ENCODE assay signal across 38 cellular contexts in the genomic region with DNA sequence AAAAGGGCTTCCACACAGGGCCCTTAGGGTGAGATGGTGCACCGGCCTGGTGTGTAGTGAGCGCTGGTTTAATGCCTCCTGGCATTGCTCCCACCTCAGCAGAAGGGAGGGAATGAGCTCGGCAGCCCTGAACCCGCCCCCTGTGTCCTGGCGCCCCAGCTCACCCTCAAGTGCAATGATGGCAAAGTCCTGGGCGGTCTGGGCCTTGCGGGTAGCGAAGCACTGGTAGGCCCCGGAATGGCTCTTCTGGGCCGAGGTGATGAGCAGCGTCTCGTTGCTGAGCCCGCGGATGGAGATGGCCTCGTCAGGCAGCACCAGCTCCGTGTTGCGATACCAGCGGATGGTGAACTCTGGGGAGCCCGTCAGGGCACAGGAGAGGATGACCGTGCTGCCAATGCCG.
"Had no signal": no experiment of that assay in that cellular context is flagged by ENCODE, and none has a peak within 500 bp of the region (broad histone marks: within the 10 kb centered on the region; RNA-seq: fewer than 3 reads in every experiment).

No MANE protein-coding gene starts in this region.

- H3K4me3 Mint-ChIP-seq: activated CD4-positive, alpha-beta memory T cell treated with anti-CD3 and anti-CD28 coated beads, Interleukin-2, amount 10 ng/mL, durations not matched to agents 7 days and 5 days; activated CD4-positive, alpha-beta T cell treated with anti-CD3 and anti-CD28 coated beads for 36 hours; activated CD4-positive, alpha-beta T cell treated with anti-CD3 and anti-CD28 coated beads, Interleukin-2, amount 10 ng/mL, durations not matched to agents 7 days and 5 days; activated CD8-positive, alpha-beta memory T cell treated with anti-CD3 and anti-CD28 coated beads, Interleukin-2, amount 10 ng/mL, durations not matched to agents 7 days and 5 days; activated CD8-positive, alpha-beta T cell treated with anti-CD3 and anti-CD28 coated beads, Interleukin-2, amount 10 ng/mL, durations not matched to agents 7 days and 5 days; activated naive CD4-positive, alpha-beta T cell treated with anti-CD3 and anti-CD28 coated beads, Interleukin-2, amount 10 ng/mL, durations not matched to agents 7 days and 5 days; activated naive CD4-positive, alpha-beta T cell treated with anti-CD3 and anti-CD28 coated beads, Interleukin-2, amount 50 U/mL, for 24 hours; activated naive CD8-positive, alpha-beta T cell; activated naive CD8-positive, alpha-beta T cell treated with anti-CD3 and anti-CD28 coated beads, Interleukin-2, amount 10 ng/mL, durations not matched to agents 7 days and 5 days; activated naive CD8-positive, alpha-beta T cell treated with anti-CD3 and anti-CD28 coated beads, Interleukin-2, amount 50 U/mL, for 24 hours; activated T-cell treated with anti-CD3 and anti-CD28 coated beads, Interleukin-2, amount 50 U/mL, for 24 hours; brain; central memory CD8-positive, alpha-beta T cell; T-helper 1 cell treated with Interleukin-12 subunit alpha and Interleukin-12 subunit beta and Interleukin-4 antibody, amounts not matched to agents 30 μg/mL and 1 μg/mL, for 36 hours; T-helper 2 cell treated with Interferon-gamma antibody and Interleukin-4, amounts not matched to agents 5 μg/mL and 100 μg/mL, for 36 hours; WTC11 had no signal

- H3K27ac Mint-ChIP-seq: activated CD4-positive, alpha-beta memory T cell treated with anti-CD3 and anti-CD28 coated beads, Interleukin-2, amount 10 ng/mL, durations not matched to agents 7 days and 5 days; activated CD4-positive, alpha-beta T cell treated with anti-CD3 and anti-CD28 coated beads for 36 hours; activated CD4-positive, alpha-beta T cell treated with anti-CD3 and anti-CD28 coated beads, Interleukin-2, amount 10 ng/mL, durations not matched to agents 7 days and 5 days; activated CD8-positive, alpha-beta memory T cell treated with anti-CD3 and anti-CD28 coated beads, Interleukin-2, amount 10 ng/mL, durations not matched to agents 7 days and 5 days; activated CD8-positive, alpha-beta T cell treated with anti-CD3 and anti-CD28 coated beads, Interleukin-2, amount 10 ng/mL, durations not matched to agents 7 days and 5 days; activated naive CD4-positive, alpha-beta T cell treated with anti-CD3 and anti-CD28 coated beads, Interleukin-2, amount 10 ng/mL, durations not matched to agents 7 days and 5 days; activated naive CD4-positive, alpha-beta T cell treated with anti-CD3 and anti-CD28 coated beads, Interleukin-2, amount 50 U/mL, for 24 hours; activated naive CD8-positive, alpha-beta T cell; activated naive CD8-positive, alpha-beta T cell treated with anti-CD3 and anti-CD28 coated beads, Interleukin-2, amount 10 ng/mL, durations not matched to agents 7 days and 5 days; activated naive CD8-positive, alpha-beta T cell treated with anti-CD3 and anti-CD28 coated beads, Interleukin-2, amount 50 U/mL, for 24 hours; activated T-cell treated with anti-CD3 and anti-CD28 coated beads, Interleukin-2, amount 50 U/mL, for 24 hours; activated T-helper 2 cell treated with anti-CD3 and anti-CD28 coated beads, Interferon-gamma antibody, Interleukin-2, Interleukin-4, amounts not matched to agents 10 μg/mL and 5 μg/mL and 100 μg/mL, durations not matched to agents 14 hours and 24 hours and 36 hours; T-helper 1 cell treated with Interleukin-12 subunit alpha and Interleukin-12 subunit beta and Interleukin-4 antibody, amounts not matched to agents 30 μg/mL and 1 μg/mL, for 36 hours; T-helper 2 cell treated with Interferon-gamma antibody and Interleukin-4, amounts not matched to agents 5 μg/mL and 100 μg/mL, for 36 hours; WTC11 had no signal

- H3K4me3 ChIP-seq: ascending aorta, cardiac muscle cell had no signal

- H3K9me3 ChIP-seq: ascending aorta had no signal

- H3K27ac ChIP-seq: ascending aorta, cardiac muscle cell, WERI-Rb-1 had no signal

- H3K27me3 ChIP-seq: ascending aorta, cardiac muscle cell had no signal

- H3K27me3 Mint-ChIP-seq: activated CD4-positive, alpha-beta memory T cell treated with anti-CD3 and anti-CD28 coated beads, Interleukin-2, amount 10 ng/mL, durations not matched to agents 7 days and 5 days; activated CD4-positive, alpha-beta T cell treated with anti-CD3 and anti-CD28 coated beads for 36 hours; activated CD4-positive, alpha-beta T cell treated with anti-CD3 and anti-CD28 coated beads, Interleukin-2, amount 10 ng/mL, durations not matched to agents 7 days and 5 days; activated CD8-positive, alpha-beta memory T cell treated with anti-CD3 and anti-CD28 coated beads, Interleukin-2, amount 10 ng/mL, durations not matched to agents 7 days and 5 days; activated naive CD4-positive, alpha-beta T cell treated with anti-CD3 and anti-CD28 coated beads, Interleukin-2, amount 10 ng/mL, durations not matched to agents 7 days and 5 days; activated naive CD4-positive, alpha-beta T cell treated with anti-CD3 and anti-CD28 coated beads, Interleukin-2, amount 50 U/mL, for 24 hours; activated naive CD8-positive, alpha-beta T cell; activated naive CD8-positive, alpha-beta T cell treated with anti-CD3 and anti-CD28 coated beads, Interleukin-2, amount 10 ng/mL, durations not matched to agents 7 days and 5 days; activated T-cell treated with anti-CD3 and anti-CD28 coated beads, Interleukin-2, amount 50 U/mL, for 24 hours; brain had no signal

- FAIRE-seq: bronchial epithelial cell, TTC549 had no signal

- DNase-seq: activated CD4-positive, alpha-beta memory T cell treated with anti-CD3 and anti-CD28 coated beads, Interleukin-2, amount 10 ng/mL, durations not matched to agents 7 days and 5 days; activated CD4-positive, alpha-beta T cell treated with anti-CD3 and anti-CD28 coated beads for 1 hour; activated CD4-positive, alpha-beta T cell treated with anti-CD3 and anti-CD28 coated beads for 36 hours; activated CD4-positive, alpha-beta T cell treated with anti-CD3 and anti-CD28 coated beads for 48 hours; activated CD4-positive, alpha-beta T cell treated with anti-CD3 and anti-CD28 coated beads, Interleukin-2, amount 10 ng/mL, durations not matched to agents 7 days and 5 days; activated CD4-positive, alpha-beta T cell treated with anti-CD3 and anti-CD28 coated beads, Interleukin-2, amount 50 U/mL, for 48 hours; activated CD4-positive, CD25-positive, alpha-beta regulatory T cell; activated CD8-positive, alpha-beta memory T cell treated with anti-CD3 and anti-CD28 coated beads for 24 hours; activated CD8-positive, alpha-beta memory T cell treated with anti-CD3 and anti-CD28 coated beads, Interleukin-2, amount 10 ng/mL, durations not matched to agents 7 days and 5 days; activated CD8-positive, alpha-beta memory T cell treated with anti-CD3 and anti-CD28 coated beads, Interleukin-2, amount 50 U/mL, for 48 hours; activated CD8-positive, alpha-beta T cell treated with anti-CD3 and anti-CD28 coated beads, Interleukin-2, amount 10 ng/mL, durations not matched to agents 7 days and 5 days; activated effector memory CD4-positive, alpha-beta T cell treated with Interleukin-2 at 50 U/mL for 16 hours; activated gamma-delta T cell; activated naive CD4-positive, alpha-beta T cell treated with anti-CD3 and anti-CD28 coated beads, Interleukin-2, amount 10 ng/mL, durations not matched to agents 7 days and 5 days; activated naive CD4-positive, alpha-beta T cell treated with Interleukin-2 at 50 U/mL for 16 hours; activated naive CD8-positive, alpha-beta T cell treated with anti-CD3 and anti-CD28 coated beads, Interleukin-2, amount 10 ng/mL, durations not matched to agents 7 days and 5 days; activated naive CD8-positive, alpha-beta T cell treated with anti-CD3 and anti-CD28 coated beads, Interleukin-2, amount 50 U/mL, for 24 hours; activated T-cell treated with anti-CD3 and anti-CD28 coated beads, Interleukin-2, amount 50 U/mL, for 24 hours; activated T-cell treated with anti-CD3 and anti-CD28 coated beads, Interleukin-2, amount 50 U/mL, for 48 hours; amygdala; anterior cingulate cortex; caudate nucleus; cerebellar nuclear complex; T-helper 2 cell; T-helper 9 cell; WERI-Rb-1 had no signal

- H3K36me3 Mint-ChIP-seq: activated CD8-positive, alpha-beta memory T cell treated with anti-CD3 and anti-CD28 coated beads, Interleukin-2, amount 10 ng/mL, durations not matched to agents 7 days and 5 days; activated naive CD4-positive, alpha-beta T cell treated with anti-CD3 and anti-CD28 coated beads, Interleukin-2, amount 10 ng/mL, durations not matched to agents 7 days and 5 days; activated naive CD4-positive, alpha-beta T cell treated with anti-CD3 and anti-CD28 coated beads, Interleukin-2, amount 50 U/mL, for 24 hours; activated naive CD8-positive, alpha-beta T cell; activated naive CD8-positive, alpha-beta T cell treated with anti-CD3 and anti-CD28 coated beads, Interleukin-2, amount 10 ng/mL, durations not matched to agents 7 days and 5 days; WTC11 had no signal

- H3K4me1 ChIP-seq: ascending aorta had no signal

- H3K36me3 ChIP-seq: ascending aorta, cardiac muscle cell, WERI-Rb-1 had no signal

- H3K4me1 Mint-ChIP-seq: activated CD4-positive, alpha-beta memory T cell treated with anti-CD3 and anti-CD28 coated beads, Interleukin-2, amount 10 ng/mL, durations not matched to agents 7 days and 5 days; activated CD4-positive, alpha-beta T cell treated with anti-CD3 and anti-CD28 coated beads for 36 hours; activated CD4-positive, alpha-beta T cell treated with anti-CD3 and anti-CD28 coated beads, Interleukin-2, amount 10 ng/mL, durations not matched to agents 7 days and 5 days; activated CD8-positive, alpha-beta memory T cell treated with anti-CD3 and anti-CD28 coated beads, Interleukin-2, amount 10 ng/mL, durations not matched to agents 7 days and 5 days; activated naive CD4-positive, alpha-beta T cell treated with anti-CD3 and anti-CD28 coated beads, Interleukin-2, amount 10 ng/mL, durations not matched to agents 7 days and 5 days; activated naive CD4-positive, alpha-beta T cell treated with anti-CD3 and anti-CD28 coated beads, Interleukin-2, amount 50 U/mL, for 24 hours; activated naive CD8-positive, alpha-beta T cell treated with anti-CD3 and anti-CD28 coated beads, Interleukin-2, amount 10 ng/mL, durations not matched to agents 7 days and 5 days; activated naive CD8-positive, alpha-beta T cell treated with anti-CD3 and anti-CD28 coated beads, Interleukin-2, amount 50 U/mL, for 24 hours; central memory CD8-positive, alpha-beta T cell had no signal

- H3K9me3 Mint-ChIP-seq: activated CD4-positive, alpha-beta memory T cell treated with anti-CD3 and anti-CD28 coated beads, Interleukin-2, amount 10 ng/mL, durations not matched to agents 7 days and 5 days; activated CD4-positive, alpha-beta T cell treated with anti-CD3 and anti-CD28 coated beads, Interleukin-2, amount 10 ng/mL, durations not matched to agents 7 days and 5 days; activated naive CD4-positive, alpha-beta T cell treated with anti-CD3 and anti-CD28 coated beads, Interleukin-2, amount 10 ng/mL, durations not matched to agents 7 days and 5 days; activated naive CD4-positive, alpha-beta T cell treated with anti-CD3 and anti-CD28 coated beads, Interleukin-2, amount 50 U/mL, for 24 hours; activated naive CD8-positive, alpha-beta T cell treated with anti-CD3 and anti-CD28 coated beads, Interleukin-2, amount 10 ng/mL, durations not matched to agents 7 days and 5 days; activated naive CD8-positive, alpha-beta T cell treated with anti-CD3 and anti-CD28 coated beads, Interleukin-2, amount 50 U/mL, for 24 hours; activated T-cell treated with anti-CD3 and anti-CD28 coated beads, Interleukin-2, amount 50 U/mL, for 24 hours; activated T-helper 2 cell treated with anti-CD3 and anti-CD28 coated beads, Interferon-gamma antibody, Interleukin-2, Interleukin-4, amounts not matched to agents 10 μg/mL and 5 μg/mL and 100 μg/mL, durations not matched to agents 14 hours and 24 hours and 36 hours; central memory CD8-positive, alpha-beta T cell; T-helper 1 cell treated with Interleukin-12 subunit alpha and Interleukin-12 subunit beta and Interleukin-4 antibody, amounts not matched to agents 30 μg/mL and 1 μg/mL, for 36 hours; T-helper 2 cell treated with Interferon-gamma antibody and Interleukin-4, amounts not matched to agents 5 μg/mL and 100 μg/mL, for 36 hours; WTC11 had no signal
